Comparison of ENCODE assay signal across 12 cellular contexts in the genomic region with DNA sequence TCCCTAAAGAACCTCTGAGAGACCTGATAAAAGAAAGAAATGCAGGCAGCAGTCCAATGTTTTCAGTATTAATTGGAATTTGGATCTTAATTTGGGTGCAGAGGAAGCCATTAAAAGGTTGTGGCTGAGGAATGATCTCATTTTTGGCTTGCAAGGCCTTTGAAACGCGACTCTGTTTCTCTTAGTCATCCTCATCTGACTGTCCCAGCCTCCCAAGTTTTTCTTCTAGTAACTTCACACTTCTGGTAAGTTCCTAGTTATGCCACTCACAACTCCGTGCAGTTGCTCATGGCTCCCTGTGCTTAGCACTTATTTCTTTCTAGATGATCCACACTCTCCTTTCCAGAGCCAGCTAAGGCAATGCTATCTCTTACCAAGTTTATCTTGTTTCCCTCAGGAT.
DNase-seq lines count a peak whose midpoint lies in the region; ATAC-seq, FAIRE-seq and TF ChIP-seq lines count a peak whose summit lies in the region.
"Had no signal": no experiment of that assay in that cellular context is flagged by ENCODE, and none has a peak within 500 bp of the region (broad histone marks: within the 10 kb centered on the region; RNA-seq: fewer than 3 reads in every experiment).

No MANE protein-coding gene starts in this region.

- peak overlapping the region; percentile 70 for H2AFZ ChIP-seq in ACC112 (ENCODE audit: low read length, unreplicated experiment)

- H3K9me3 ChIP-seq in BE2C, result no peaks in the 10 kb centered on the region
- H3K9me3 ChIP-seq: neutrophil had no signal

- H3K4me3 ChIP-seq in ACC112 (ENCODE audit: low read depth, low read length), result no peak overlapping the region
- no peak overlapping the region for H3K4me3 ChIP-seq in bronchial epithelial cell (ENCODE audit: low read depth, low read length)
- no peak overlapping the region for H3K4me3 ChIP-seq in BE2C (ENCODE audit: low read depth, low read length)

- H3K79me2 ChIP-seq in ACC112 (ENCODE audit: control insufficient read depth, insufficient read depth, low read length, unreplicated experiment), result no peaks in the 10 kb centered on the region

- ATAC-seq in GM18502 (IDR thresholded peaks at IDR 0.05; ENCODE audit: poor library complexity, unreplicated experiment), result no peak

- DNase-seq in HS-5 (ENCODE audit: low read depth) (peak; percentile 24), bronchial epithelial cell (ENCODE audit: low read depth) (peak; percentile 23), kidney tubule cell (ENCODE audit: low spot score) (peak; percentile 58), GM19240 (ENCODE audit: insufficient read length, low spot score) (no peak), cerebellar nuclear complex (lab: John Stamatoyannopoulos, UW) (no peak), BE2C (no peak)
- DNase-seq: activated CD4-positive, alpha-beta T cell treated with anti-CD3 and anti-CD28 coated beads, Interleukin-2, amount 10 ng/mL, durations not matched to agents 7 days and 5 days; NCI-H1930; RPMI8226 had no signal

- TF ChIP-seq CTCF in bronchial epithelial cell (IDR thresholded peaks at IDR 0.05; ENCODE audit: insufficient read depth, low read length, severe bottlenecking) (no peak), BE2C (IDR thresholded peaks at IDR 0.05; ENCODE audit: low read depth, low read length) (no peak)

- no peaks in the 10 kb centered on the region for H3K27me3 ChIP-seq in ACC112 (ENCODE audit: insufficient read depth, low read length)
- H3K27me3 ChIP-seq in bronchial epithelial cell (ENCODE audit: control insufficient read depth, insufficient read depth, low read length), result no peaks in the 10 kb centered on the region
- H3K27me3 ChIP-seq in BE2C, result no peaks in the 10 kb centered on the region
- H3K27me3 ChIP-seq: neutrophil had no signal

- peaks cover 12% of the 10 kb centered on the region for H3K4me1 ChIP-seq in ACC112 (ENCODE audit: control insufficient read depth, insufficient read depth, low read length, unreplicated experiment)
- no peaks in the 10 kb centered on the region for H3K4me1 ChIP-seq in BE2C

- no peak overlapping the region for H3K27ac ChIP-seq in ACC112 (ENCODE audit: low read depth, low read length)
- H3K27ac ChIP-seq: neutrophil had no signal

- H3K36me3 ChIP-seq in ACC112 (ENCODE audit: insufficient read depth, low read length) (no peaks in the 10 kb centered on the region), bronchial epithelial cell (ENCODE audit: control insufficient read depth, insufficient read depth, low read length) (no peaks in the 10 kb centered on the region), BE2C (no peaks in the 10 kb centered on the region)
- H3K36me3 ChIP-seq: neutrophil had no signal

- FAIRE-seq in bronchial epithelial cell (lab: Jason Lieb, UNC), result no peak

Comparison
In these comparisons a context has a peak if more than half of its experiments do, and no peak if none do; other contexts are left out.
1. DNase-seq: peak in HS-5 (single experiment), bronchial epithelial cell (single experiment) and kidney tubule cell (single experiment); none in GM19240 (single experiment), cerebellar nuclear complex (0 of 2) and BE2C (single experiment).